Comparison of ENCODE assay signal across 8 cellular contexts in genomic region chr5:179795863-179796833, GRCh38. TPM values are rescaled to one million over a fixed set of nuclear protein-coding genes. Genes with fewer than 3 reads are reported as not detected.
DNase-seq lines count a peak whose midpoint lies in the region; ATAC-seq and TF ChIP-seq lines count a peak whose summit lies in the region.

No MANE protein-coding gene starts in this region.

- H3K4me1 Mint-ChIP-seq in glutamatergic neuron (ENCODE audit: low read depth, unreplicated experiment): no peaks in the 10 kb centered on the region

- no peaks in the 10 kb centered on the region for H3K4me1 ChIP-seq in SJCRH30
- peaks cover 45% of the 10 kb centered on the region for H3K4me1 ChIP-seq in vagina

- TF ChIP-seq CTCF in glutamatergic neuron (IDR thresholded peaks at IDR 0.05; ENCODE audit: partially characterized antibody, unreplicated experiment) (peak; percentile 68), vagina (IDR thresholded peaks at IDR 0.05) (peak; percentile 54 to 93 (median 54))

- H3K4me3 Mint-ChIP-seq in glutamatergic neuron (ENCODE audit: unreplicated experiment): peak overlapping the region; percentile 47

- peaks cover 10% of the 10 kb centered on the region for H3K27me3 Mint-ChIP-seq in glutamatergic neuron (ENCODE audit: unreplicated experiment)

- ATAC-seq in GM21737 (IDR thresholded peaks at IDR 0.05; ENCODE audit: unreplicated experiment): peak; percentile 62
- peak; percentile 72 to 81 for ATAC-seq in activated naive CD4-positive, alpha-beta T cell treated with anti-CD3 and anti-CD28 coated beads, Interleukin-2, amount 50 U/mL, for 72 hours

- H3K36me3 ChIP-seq in SJCRH30: peaks cover 32% of the 10 kb centered on the region
- H3K36me3 ChIP-seq in vagina: peaks cover 0 to 41% of the 10 kb centered on the region in 2 donors

- no peaks in the 10 kb centered on the region for H3K9me3 ChIP-seq in SJCRH30 (replicated peaks)
- no peaks in the 10 kb centered on the region for H3K9me3 ChIP-seq in vagina

- H3K27ac Mint-ChIP-seq in activated naive CD4-positive, alpha-beta T cell treated with anti-CD3 and anti-CD28 coated beads, Interleukin-2, amount 50 U/mL, for 72 hours: no peak overlapping the region
- no peak overlapping the region for H3K27ac Mint-ChIP-seq in glutamatergic neuron (ENCODE audit: unreplicated experiment)

- H3K9me3 Mint-ChIP-seq in activated naive CD4-positive, alpha-beta T cell treated with anti-CD3 and anti-CD28 coated beads, Interleukin-2, amount 50 U/mL, for 72 hours: no peaks in the 10 kb centered on the region
- H3K9me3 Mint-ChIP-seq in glutamatergic neuron (ENCODE audit: unreplicated experiment): peaks cover 7% of the 10 kb centered on the region

- intact Hi-C loops in vagina (cut with DNase I): loop anchor here (5.0 to 10.0 kb wide), 2 partner anchors 34 to 111 kb away; partner anchors contain the start of gene CBY3

- H3K27me3 ChIP-seq in SJCRH30: no peaks in the 10 kb centered on the region
- no peaks in the 10 kb centered on the region for H3K27me3 ChIP-seq in vagina

- DNase-seq in GM04504 (ENCODE audit: low read depth) (peak; percentile 57), SJCRH30 (peak in 1 of 2 experiments; percentile 58), glutamatergic neuron (peak; percentile 87), occipital lobe (lab: John Stamatoyannopoulos, UW) (peak; percentile 81), vagina (ENCODE audit: extremely low spot score in 2 of 2) (peak in 1 of 2 donors; percentile 93)
- DNase-seq in Jurkat, Clone E6-1 (ENCODE audit: low read depth, low spot score): peak; percentile 19
- DNase-seq in activated naive CD4-positive, alpha-beta T cell treated with anti-CD3 and anti-CD28 coated beads, Interleukin-2, amount 50 U/mL, for 72 hours (ENCODE audit: low spot score in 2 of 2): peak; percentile 72 to 85

- peak overlapping the region; percentile 44 for H3K4me3 ChIP-seq in Jurkat, Clone E6-1 (ENCODE audit: low read length)
- H3K4me3 ChIP-seq in SJCRH30 (peak overlapping the region; percentile 55), vagina (peak overlapping the region; percentile 55 to 60)

- H3K27ac ChIP-seq in SJCRH30: peak overlapping the region; percentile 28; the same call in 1 of the 2 replicates
- H3K27ac ChIP-seq in vagina: peak overlapping the region; percentile 94

- no peak for TF ChIP-seq POLR2A in vagina (IDR thresholded peaks at IDR 0.05)

- no peaks in the 10 kb centered on the region for H3K36me3 Mint-ChIP-seq in activated naive CD4-positive, alpha-beta T cell treated with anti-CD3 and anti-CD28 coated beads, Interleukin-2, amount 50 U/mL, for 72 hours
- H3K36me3 Mint-ChIP-seq in glutamatergic neuron (ENCODE audit: unreplicated experiment): peaks cover 9% of the 10 kb centered on the region

RNA-seq across cellular contexts. Expression of gene LTC4S, which starts 2.4 kb away (rescaled TPM):
- 1.9 TPM for polyA plus RNA-seq in Jurkat, Clone E6-1 (2012; ENCODE audit: insufficient read depth, insufficient read length)
- total RNA-seq in SJCRH30 (2014; rRNA removed; shearing (Covaris generic)): not detected in 2 replicates
- total RNA-seq in activated naive CD4-positive, alpha-beta T cell treated with anti-CD3 and anti-CD28 coated beads, Interleukin-2, amount 50 U/mL, for 72 hours: 1 to 10 TPM in 1 of 2 donors, under 1 TPM in 1; 0.52 to 1.1 TPM
- total RNA-seq in glutamatergic neuron (ENCODE audit: unreplicated experiment): 0.91 TPM
- 1.7 TPM for total RNA-seq in occipital lobe
- 10.6 TPM for total RNA-seq in vagina

RNA-seq across cellular contexts. Expression of gene MGAT4B, which starts 10.5 kb away (rescaled TPM):
- polyA plus RNA-seq in Jurkat, Clone E6-1 (2012; ENCODE audit: insufficient read depth, insufficient read length): 57.3 TPM
- 55.5 and 60.5 TPM in 2 replicates for total RNA-seq in SJCRH30 (2014; rRNA removed; shearing (Covaris generic))
- total RNA-seq in activated naive CD4-positive, alpha-beta T cell treated with anti-CD3 and anti-CD28 coated beads, Interleukin-2, amount 50 U/mL, for 72 hours: 10 to 100 TPM; 23.7 to 87.6 TPM
- total RNA-seq in glutamatergic neuron (ENCODE audit: unreplicated experiment) (140 TPM), occipital lobe (47.4 TPM), vagina (95.5 TPM)

RNA-seq across cellular contexts. Expression of gene SQSTM1, which starts 24.6 kb away (rescaled TPM):
- polyA plus RNA-seq in Jurkat, Clone E6-1 (2012; ENCODE audit: insufficient read depth, insufficient read length): 43.5 TPM
- total RNA-seq in SJCRH30 (2014; rRNA removed; shearing (Covaris generic)): 64.9 and 65.8 TPM in 2 replicates
- 100 to 1,000 TPM; 120 to 163 TPM for total RNA-seq in activated naive CD4-positive, alpha-beta T cell treated with anti-CD3 and anti-CD28 coated beads, Interleukin-2, amount 50 U/mL, for 72 hours
- total RNA-seq in glutamatergic neuron (ENCODE audit: unreplicated experiment) (97.0 TPM), occipital lobe (53.5 TPM), vagina (373 TPM)
